In the genomic region with DNA sequence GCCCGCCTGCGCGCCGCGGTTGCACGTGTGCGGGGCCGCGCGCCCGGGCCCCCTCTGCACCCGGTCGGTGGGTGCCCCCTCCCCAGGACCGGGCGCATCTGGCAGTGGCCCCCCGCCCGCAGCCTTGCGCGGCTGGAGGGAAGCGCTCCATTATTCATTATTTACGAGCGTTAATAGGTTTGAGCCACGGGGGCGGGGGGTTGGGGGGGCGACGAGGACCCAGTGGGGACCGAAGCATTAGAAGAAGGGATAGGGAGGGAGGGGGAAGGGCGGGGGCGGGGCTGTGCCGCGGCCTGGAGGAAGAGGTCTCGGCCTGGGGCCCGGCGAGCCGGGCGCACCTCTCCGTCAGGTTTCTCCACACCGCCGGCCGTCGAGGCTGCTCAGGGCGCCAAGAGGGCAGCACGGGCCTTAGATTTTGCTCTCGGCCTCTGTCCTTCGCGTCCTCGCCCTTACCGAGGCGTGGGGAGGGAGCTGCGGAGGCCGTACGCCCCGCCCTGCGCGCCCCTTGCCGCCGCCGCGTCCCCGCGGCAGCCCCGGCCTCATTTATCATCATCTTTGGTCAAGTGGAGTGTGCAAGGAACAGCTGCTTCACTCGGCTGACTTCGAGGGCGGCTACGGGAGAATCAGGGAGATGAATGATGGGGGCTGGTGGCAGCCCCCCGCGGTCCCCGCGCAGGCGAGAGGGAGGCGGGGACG, we compare ENCODE assay signal across 8 cellular contexts. TPM values are rescaled to one million over a fixed set of nuclear protein-coding genes. Genes with fewer than 3 reads are reported as not detected.
DNase-seq lines count a peak whose midpoint lies in the region; ATAC-seq and TF ChIP-seq lines count a peak whose summit lies in the region.

No MANE protein-coding gene starts in this region.

- BruUV-seq in Panc1 (replicated peaks; lab: Mats Ljungman, UMichigan): no TSS peak

- CTCF ChIA-PET in BJ (lab: Yijun Ruan, JAX) (interaction anchor here (1.0 kb wide), 1 partner anchor 103 kb away, joined by 3 read pairs; no protein-coding TSS in a partner anchor), Panc1 (lab: Charles Lee) (interaction anchor here (0.7 kb wide), 2 partner anchors 22 to 24 kb away, joined by 3 to 5 read pairs; no protein-coding TSS in a partner anchor)
- CTCF ChIA-PET in naive thymus-derived CD4-positive, alpha-beta T cell (lab: Charles Lee): no interaction called here

- DNase-seq in BJ (ENCODE audit: low read depth) (no peak), Panc1 (ENCODE audit: low read depth, low spot score) (no peak), 8988T (no peak)
- DNase-seq in effector memory CD8-positive, alpha-beta T cell: no peak
- no peak for DNase-seq in naive thymus-derived CD4-positive, alpha-beta T cell

- H3K27me3 Mint-ChIP-seq in effector memory CD8-positive, alpha-beta T cell: peaks cover 6 to 11% of the 10 kb centered on the region in 2 donors
- H3K27me3 Mint-ChIP-seq in naive thymus-derived CD4-positive, alpha-beta T cell: peaks cover 0 to 29% (median 0%) of the 10 kb centered on the region in 5 donors

- H3K4me1 ChIP-seq in Panc1 (ENCODE audit: control insufficient read depth, insufficient read depth, low read length): peaks cover 65% of the 10 kb centered on the region
- H3K4me1 ChIP-seq in naive thymus-derived CD4-positive, alpha-beta T cell (ENCODE audit: control insufficient read depth in 2 of 2, insufficient read depth in 2 of 2, low read length in 2 of 2): peaks cover 7 to 15% of the 10 kb centered on the region in 2 donors

- H3K9me3 ChIP-seq in Panc1 (ENCODE audit: control insufficient read depth, insufficient read depth, low read depth, low read length): no peaks in the 10 kb centered on the region
- H3K9me3 ChIP-seq in naive thymus-derived CD4-positive, alpha-beta T cell (ENCODE audit: control insufficient read depth in 2 of 3, low read length in 3 of 3): no peaks in the 10 kb centered on the region

- POLR2A ChIA-PET in BJ (lab: Charles Lee): no interaction called here
- POLR2A ChIA-PET in Panc1 (lab: Charles Lee): no interaction called here
- POLR2A ChIA-PET in naive thymus-derived CD4-positive, alpha-beta T cell (lab: Charles Lee): interaction anchor here (1.1 kb wide), 1 partner anchor 29 kb away, joined by 3 read pairs; no protein-coding TSS in a partner anchor

- TF ChIP-seq CTCF in BJ (IDR thresholded peaks at IDR 0.05; ENCODE audit: insufficient read depth, low read depth, low read length): no peak
- no peak for TF ChIP-seq CTCF in Panc1 (IDR thresholded peaks at IDR 0.05)

- intact Hi-C loops in Panc1 (cut with micrococcal nuclease; ENCODE audit: unreplicated experiment): loop anchor here (10.0 kb wide), 1 partner anchor 98 kb away; a partner anchor contains a TSS
- intact Hi-C loops in naive thymus-derived CD4-positive, alpha-beta T cell (cut with micrococcal nuclease): loop anchor here (1.0 to 5.0 kb wide), 11 partner anchors 10 to 257 kb away; a partner anchor contains a TSS

- peaks cover 13 to 14% of the 10 kb centered on the region in 2 donors for H3K4me1 Mint-ChIP-seq in effector memory CD8-positive, alpha-beta T cell (ENCODE audit: low read depth in 2 of 2)
- peaks cover 15 to 32% (median 25%) of the 10 kb centered on the region in 7 donors for H3K4me1 Mint-ChIP-seq in naive thymus-derived CD4-positive, alpha-beta T cell

- H3K4me3 ChIP-seq in BJ (ENCODE audit: low read depth, low read length) (peak overlapping the region; percentile 30), Panc1 (ENCODE audit: low read depth in 2 of 2, low read length in 2 of 2) (peak overlapping the region; percentile 41 to 57)
- peak overlapping the region; percentile 72 for H3K4me3 ChIP-seq in naive thymus-derived CD4-positive, alpha-beta T cell (ENCODE audit: low read length)

- peak overlapping the region; percentile 83 to 86 for H3K4me3 Mint-ChIP-seq in effector memory CD8-positive, alpha-beta T cell
- peak overlapping the region; percentile 78 to 92 (median 86) for H3K4me3 Mint-ChIP-seq in naive thymus-derived CD4-positive, alpha-beta T cell

- H3K27me3 ChIP-seq in BJ (ENCODE audit: control insufficient read depth, insufficient read depth, low read length) (no peaks in the 10 kb centered on the region), Panc1 (ENCODE audit: control insufficient read depth, insufficient read depth, low read length) (no peaks in the 10 kb centered on the region)
- H3K27me3 ChIP-seq in naive thymus-derived CD4-positive, alpha-beta T cell (ENCODE audit: control insufficient read depth in 2 of 2, insufficient read depth in 2 of 2, low read length in 2 of 2): no peaks in the 10 kb centered on the region

- ATAC-seq in GM19025 (IDR thresholded peaks at IDR 0.05; ENCODE audit: low read depth, unreplicated experiment) (peak; percentile 12), Panc1 (peak; percentile 30), HG03457 (IDR thresholded peaks at IDR 0.05; ENCODE audit: unreplicated experiment) (no peak), GM21576 (IDR thresholded peaks at IDR 0.05; ENCODE audit: unreplicated experiment) (no peak)
- ATAC-seq in effector memory CD8-positive, alpha-beta T cell (replicated peaks): peak; percentile 16
- ATAC-seq in naive thymus-derived CD4-positive, alpha-beta T cell: peak; percentile 4

- no peak overlapping the region for H3K27ac Mint-ChIP-seq in effector memory CD8-positive, alpha-beta T cell
- peak overlapping the region in 1 of 9 donors; percentile 88 for H3K27ac Mint-ChIP-seq in naive thymus-derived CD4-positive, alpha-beta T cell

- peaks cover 10% of the 10 kb centered on the region for H3K36me3 Mint-ChIP-seq in effector memory CD8-positive, alpha-beta T cell (ENCODE audit: insufficient read depth)
- peaks cover 0 to 4% (median 0%) of the 10 kb centered on the region in 5 donors for H3K36me3 Mint-ChIP-seq in naive thymus-derived CD4-positive, alpha-beta T cell

- H3K36me3 ChIP-seq in BJ (ENCODE audit: control insufficient read depth, insufficient read depth, low read length) (no peaks in the 10 kb centered on the region), Panc1 (ENCODE audit: control insufficient read depth, insufficient read depth, low read length) (no peaks in the 10 kb centered on the region)
- no peaks in the 10 kb centered on the region for H3K36me3 ChIP-seq in naive thymus-derived CD4-positive, alpha-beta T cell (ENCODE audit: control insufficient read depth in 2 of 3, insufficient read depth in 3 of 3, low read length in 3 of 3)

- no peaks in the 10 kb centered on the region for H3K9me3 Mint-ChIP-seq in effector memory CD8-positive, alpha-beta T cell
- H3K9me3 Mint-ChIP-seq in naive thymus-derived CD4-positive, alpha-beta T cell: no peaks in the 10 kb centered on the region

- in situ Hi-C loops in Panc1 (cut with HindIII; ENCODE audit: low pct_unique_long_range_greater_than_20kb, low sequenced_read_pairs): no loop called here

- peak overlapping the region; percentile 59; the same call in 1 of the 2 replicates for H3K27ac ChIP-seq in Panc1 (ENCODE audit: low read length)
- H3K27ac ChIP-seq in naive thymus-derived CD4-positive, alpha-beta T cell (ENCODE audit: low read depth, low read length): peak overlapping the region; percentile 67

RNA-seq across cellular contexts. Expression of a gene that starts 54.2 kb away (rescaled TPM):
- 14.2 and 27.7 TPM in 2 replicates for polyA plus RNA-seq in BJ (2011; rRNA removed)
- 21.8 and 36.8 TPM in 2 replicates for polyA minus RNA-seq in BJ (2011; rRNA and poly(A)+ RNA removed)
- 230 TPM for total RNA-seq in Panc1 (2021; ENCODE audit: unreplicated experiment)
- 434 TPM for polyA plus RNA-seq in Panc1 (2012; ENCODE audit: insufficient read length)
- total RNA-seq in naive thymus-derived CD4-positive, alpha-beta T cell: 100 to 1,000 TPM in 3 of 5 experiments, 10 to 100 TPM in 2; 30.9 to 281 (median 159) TPM
- 10 to 100 TPM; 22.4 to 41.3 TPM for polyA plus RNA-seq in naive thymus-derived CD4-positive, alpha-beta T cell

Comparison
In these comparisons a context has a peak if more than half of its experiments do, and no peak if none do; other contexts are left out.
1. ATAC-seq: peak in GM19025 (single experiment), Panc1 (single experiment), effector memory CD8-positive, alpha-beta T cell (single experiment) and naive thymus-derived CD4-positive, alpha-beta T cell (single experiment); none in HG03457 (single experiment) and GM21576 (single experiment).
2. Peak in every context shown above with its lines, with median percentiles within 50 percentile points of each other: H3K4me3 ChIP-seq.